In the genomic region with DNA sequence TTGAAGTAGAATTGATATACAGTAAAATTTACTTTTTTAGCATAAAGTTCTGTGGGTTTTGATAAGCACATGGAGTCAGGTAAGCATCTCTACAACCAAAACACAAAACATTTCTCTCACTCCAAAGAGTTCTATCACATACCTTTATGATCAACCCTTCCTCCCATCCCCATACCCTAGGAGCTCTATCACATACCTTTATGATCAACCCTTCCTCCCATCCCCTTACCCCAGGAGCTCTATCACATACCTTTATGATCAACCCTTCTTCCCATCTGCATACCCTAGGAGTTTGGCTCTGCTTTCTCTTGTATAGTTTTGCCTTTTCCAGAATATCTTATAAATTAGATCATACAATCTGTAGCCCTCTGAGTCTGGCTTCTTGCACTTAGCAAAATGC, we compare ENCODE assay signal across 21 cellular contexts.
DNase-seq lines count a peak whose midpoint lies in the region; ATAC-seq, FAIRE-seq and TF ChIP-seq lines count a peak whose summit lies in the region.
"Had no signal": no experiment of that assay in that cellular context is flagged by ENCODE, and none has a peak within 500 bp of the region (broad histone marks: within the 10 kb centered on the region; RNA-seq: fewer than 3 reads in every experiment).

No MANE protein-coding gene starts in this region.

- no peaks in the 10 kb centered on the region for H3K79me2 ChIP-seq in GM12878 (ENCODE audit: control insufficient read depth, insufficient read depth, low read length)

- intact Hi-C loops in GM12878 (cut with micrococcal nuclease; ENCODE audit: unreplicated experiment): no loop called here

- RAD21 ChIA-PET in GM12878 (lab: Charles Lee; ENCODE audit: unreplicated experiment): no interaction called here

- no peak for TF ChIP-seq RAD21 in GM12878 (IDR thresholded peaks at IDR 0.05; ENCODE audit: insufficient read depth, low read depth, low read length)

- H2AFZ ChIP-seq in GM12878 (ENCODE audit: control insufficient read depth, low read depth, low read length): no peak overlapping the region
- H2AFZ ChIP-seq: GM23338 had no signal

- H3K27ac ChIP-seq in GM12878 (ENCODE audit: control insufficient read depth, insufficient read depth) (no peak overlapping the region), upper lobe of left lung (no peak overlapping the region), SJCRH30 (no peak overlapping the region)
- H3K27ac ChIP-seq: A549; BLaER1 treated with 17β-estradiol and CSF1 and Interleukin-3, amounts not matched to agents 10 nM and 100 nM had no signal

- TF ChIP-seq CTCF in GM12878 (IDR thresholded peaks at IDR 0.05 in 2 of 3, conservative IDR thresholded peaks at IDR 0.05 in 1 of 3; ENCODE audit: control insufficient read depth in 2 of 3, extremely low read depth in 1 of 3, insufficient read depth in 1 of 3, low read depth in 3 of 3, low read length in 3 of 3): no peak
- TF ChIP-seq CTCF in upper lobe of left lung (IDR thresholded peaks at IDR 0.05): no peak

- CTCF ChIA-PET in GM12878 (lab: Yijun Ruan, JAX): no interaction called here

- no peaks in the 10 kb centered on the region for H3K27me3 ChIP-seq in GM12878 (replicated peaks in 1 of 2; ENCODE audit: control insufficient read depth in 2 of 2, insufficient read depth in 2 of 2, low read length in 1 of 2)
- H3K27me3 ChIP-seq in upper lobe of left lung: no peaks in the 10 kb centered on the region
- H3K27me3 ChIP-seq in SJCRH30: no peaks in the 10 kb centered on the region
- H3K27me3 ChIP-seq: BE2C; BLaER1 treated with 17β-estradiol and CSF1 and Interleukin-3, amounts not matched to agents 10 nM and 100 nM had no signal

- H3K4me1 ChIP-seq in GM12878 (ENCODE audit: control insufficient read depth, insufficient read depth, low read length) (no peaks in the 10 kb centered on the region), upper lobe of left lung (no peaks in the 10 kb centered on the region), SJCRH30 (peaks cover 11% of the 10 kb centered on the region)
- H3K4me1 ChIP-seq: A549; BE2C; BLaER1 treated with 17β-estradiol and CSF1 and Interleukin-3, amounts not matched to agents 10 nM and 100 nM had no signal

- POLR2A ChIA-PET in GM12878 (lab: Charles Lee): interaction anchor here (0.6 kb wide), 1 partner anchor 941 kb away, joined by 3 read pairs; no protein-coding TSS in a partner anchor

- TF ChIP-seq POLR2A in GM12878 (IDR thresholded peaks at IDR 0.05; ENCODE audit: low read depth, low read length) (no peak), upper lobe of left lung (IDR thresholded peaks at IDR 0.05) (no peak)

- H3K4me2 ChIP-seq in GM12878 (ENCODE audit: control insufficient read depth, insufficient read depth): no peak overlapping the region
- H3K4me2 ChIP-seq: A549; BLaER1 treated with 17β-estradiol and CSF1 and Interleukin-3, amounts not matched to agents 10 nM and 100 nM; GM23338 had no signal

- ATAC-seq in GM12878: no peak
- peak; percentile 48 for ATAC-seq in esophagus mucosa
- peak; percentile 64 to 85 for ATAC-seq in upper lobe of left lung (ENCODE audit: low FRiP score in 2 of 2)
- ATAC-seq: A549, GM23338 had no signal

- SMC1A ChIA-PET in GM12878 (lab: Charles Lee; ENCODE audit: uncharacterized antibody, unreplicated experiment): no interaction called here

- H3K4me3 ChIP-seq in GM12878: no peak overlapping the region
- no peak overlapping the region for H3K4me3 ChIP-seq in upper lobe of left lung
- H3K4me3 ChIP-seq in SJCRH30: no peak overlapping the region
- H3K4me3 ChIP-seq: A549; BLaER1 treated with 17β-estradiol and CSF1 and Interleukin-3, amounts not matched to agents 10 nM and 100 nM; GM23338 had no signal

- H3K9me3 ChIP-seq in GM12878 (replicated peaks; ENCODE audit: control insufficient read depth, insufficient read depth, low read length) (no peaks in the 10 kb centered on the region), upper lobe of left lung (no peaks in the 10 kb centered on the region), SJCRH30 (replicated peaks) (no peaks in the 10 kb centered on the region)
- H3K9me3 ChIP-seq: A549; BE2C; BLaER1 treated with 17β-estradiol and CSF1 and Interleukin-3, amounts not matched to agents 10 nM and 100 nM had no signal

- TF ChIP-seq EP300 in GM12878 (IDR thresholded peaks at IDR 0.05; ENCODE audit: borderline replicate concordance in 1 of 2, control insufficient read depth in 1 of 2, low read depth in 2 of 2, low read length in 2 of 2) (no peak), upper lobe of left lung (IDR thresholded peaks at IDR 0.05) (no peak)

- H3K9ac ChIP-seq in GM12878 (ENCODE audit: control insufficient read depth, insufficient read depth, low read length): no peak overlapping the region
- H3K9ac ChIP-seq: BLaER1 treated with 17β-estradiol and CSF1 and Interleukin-3, amounts not matched to agents 10 nM and 100 nM had no signal

- in situ Hi-C loops in GM12878 (cut with MboI): no loop called here

- no peaks in the 10 kb centered on the region for H3K36me3 ChIP-seq in GM12878 (ENCODE audit: control insufficient read depth in 2 of 2, insufficient read depth in 2 of 2, low read length in 1 of 2)
- H3K36me3 ChIP-seq in upper lobe of left lung: no peaks in the 10 kb centered on the region
- no peaks in the 10 kb centered on the region for H3K36me3 ChIP-seq in SJCRH30
- H3K36me3 ChIP-seq: BE2C; BLaER1 treated with 17β-estradiol and CSF1 and Interleukin-3, amounts not matched to agents 10 nM and 100 nM had no signal

- no peak for DNase-seq in GM12878 (ENCODE audit: low read depth, low spot score)
- DNase-seq in upper lobe of left lung: no peak
- no peak for DNase-seq in DMS53 (lab: John Stamatoyannopoulos, UW)
- no peak for DNase-seq in activated naive CD4-positive, alpha-beta T cell (lab: John Stamatoyannopoulos, UW)
- no peak for DNase-seq in SJCRH30
- DNase-seq: 8988T; ACHN; AML-193; BE2C; Calu3; CD4-positive, alpha-beta memory T cell; COR-L47; DND-41; HCEC 1CT had no signal

- no TSS peak for BruUV-seq in GM12878 (replicated peaks; lab: Mats Ljungman, UMichigan)

- FAIRE-seq in GM12878 (lab: Jason Lieb, UNC): peak; percentile 84
- FAIRE-seq: A549, G401.6, GM18507, H54 had no signal

- H4K20me1 ChIP-seq in GM12878 (ENCODE audit: control insufficient read depth, insufficient read depth): no peaks in the 10 kb centered on the region
- H4K20me1 ChIP-seq: BLaER1 treated with 17β-estradiol and CSF1 and Interleukin-3, amounts not matched to agents 10 nM and 100 nM had no signal

TF ChIP-seq in GM12878, 131 proteins besides CTCF, POLR2A, EP300 and RAD21:
- TF ChIP-seq E2F8 (IDR thresholded peaks at IDR 0.05; ENCODE audit: low read depth, partially characterized antibody): no peak
- TF ChIP-seq KDM1A (IDR thresholded peaks at IDR 0.05; ENCODE audit: borderline replicate concordance): no peak
- TF ChIP-seq TBL1XR1 (IDR thresholded peaks at IDR 0.05; ENCODE audit: low read depth, low read length): no peak
- no peak for TF ChIP-seq ESRRA (IDR thresholded peaks at IDR 0.05; ENCODE audit: low read length)
- no peak for TF ChIP-seq CREB1 (IDR thresholded peaks at IDR 0.05; ENCODE audit: low read depth)
- TF ChIP-seq CBX3 (IDR thresholded peaks at IDR 0.05; ENCODE audit: borderline replicate concordance, low read depth): no peak
- no peak for TF ChIP-seq SPI1 (IDR thresholded peaks at IDR 0.05; ENCODE audit: borderline replicate concordance, insufficient read depth, low read depth, low read length)
- no peak for TF ChIP-seq MTA3 (IDR thresholded peaks at IDR 0.05; ENCODE audit: borderline replicate concordance, low read length)
- no peak for TF ChIP-seq NFXL1 (IDR thresholded peaks at IDR 0.05; ENCODE audit: borderline replicate concordance)
- no peak for TF ChIP-seq FOS (IDR thresholded peaks at IDR 0.05; ENCODE audit: borderline replicate concordance, extremely low read depth, insufficient read length)
- TF ChIP-seq, protein P1, sequence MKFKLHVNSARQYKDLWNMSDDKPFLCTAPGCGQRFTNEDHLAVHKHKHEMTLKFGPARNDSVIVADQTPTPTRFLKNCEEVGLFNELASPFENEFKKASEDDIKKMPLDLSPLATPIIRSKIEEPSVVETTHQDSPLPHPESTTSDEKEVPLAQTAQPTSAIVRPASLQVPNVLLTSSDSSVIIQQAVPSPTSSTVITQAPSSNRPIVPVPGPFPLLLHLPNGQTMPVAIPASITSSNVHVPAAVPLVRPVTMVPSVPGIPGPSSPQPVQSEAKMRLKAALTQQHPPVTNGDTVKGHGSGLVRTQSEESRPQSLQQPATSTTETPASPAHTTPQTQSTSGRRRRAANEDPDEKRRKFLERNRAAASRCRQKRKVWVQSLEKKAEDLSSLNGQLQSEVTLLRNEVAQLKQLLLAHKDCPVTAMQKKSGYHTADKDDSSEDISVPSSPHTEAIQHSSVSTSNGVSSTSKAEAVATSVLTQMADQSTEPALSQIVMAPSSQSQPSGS (IDR thresholded peaks at IDR 0.05; ENCODE audit: low read length): no peak
- TF ChIP-seq CBFB (IDR thresholded peaks at IDR 0.05; ENCODE audit: low read depth): no peak
- no peak for TF ChIP-seq EZH2 (IDR thresholded peaks at IDR 0.05; ENCODE audit: borderline replicate concordance, control insufficient read depth, low read depth, low read length)
- no peak for TF ChIP-seq NR2C1 (IDR thresholded peaks at IDR 0.05)
- no peak for TF ChIP-seq JUND (IDR thresholded peaks at IDR 0.05; ENCODE audit: low read depth, low read length)
- TF ChIP-seq TCF12 (IDR thresholded peaks at IDR 0.05; ENCODE audit: low read depth, low read length): no peak
